ENCODE assay signal across 26 cellular contexts in genomic region chr14:34778744-34779143, GRCh38.
"Had no signal": no experiment of that assay in that cellular context is flagged by ENCODE, and none has a peak within 500 bp of the region (broad histone marks: within the 10 kb centered on the region; RNA-seq: fewer than 3 reads in every experiment).

No MANE protein-coding gene starts in this region.

- H3K4me3 ChIP-seq: colonic mucosa, esophagus squamous epithelium, gastrocnemius medialis, heart right ventricle, left lung, lower lobe of right lung, mucosa of descending colon had no signal

- H3K4me3 Mint-ChIP-seq: dendritic cell treated with granulocyte-macrophage colony-stimulating factor and Interleukin-4, amounts not matched to agents 40 ng/mL and 50 ng/mL, for 4 days; effector memory CD8-positive, alpha-beta T cell; endodermal cell; mesothelial cell of epicardium had no signal

- H3K4me1 Mint-ChIP-seq: endodermal cell had no signal

- H3K9me3 ChIP-seq: colonic mucosa, esophagus squamous epithelium, gastrocnemius medialis, heart right ventricle, left lung, lower lobe of right lung, mucosa of descending colon had no signal

- DNase-seq: colonic mucosa; cortex of kidney; effector CD8-positive, alpha-beta T cell; effector memory CD8-positive, alpha-beta T cell; endodermal cell; erythroblast; esophagus squamous epithelium; foreskin fibroblast; foreskin melanocyte; gastrocnemius medialis; glutamatergic neuron; head of caudate nucleus; heart right ventricle; hippocampal formation; left cardiac atrium; left lung; left ventricle myocardium superior; lower lobe of right lung; mesenchymal stem cell; mucosa of descending colon had no signal

- FAIRE-seq: endometrium, keratinocyte had no signal

- H3K9me3 Mint-ChIP-seq: dendritic cell treated with granulocyte-macrophage colony-stimulating factor and Interleukin-4, amounts not matched to agents 40 ng/mL and 50 ng/mL, for 4 days; effector memory CD8-positive, alpha-beta T cell; endodermal cell; mesothelial cell of epicardium had no signal

- H3K27ac Mint-ChIP-seq: dendritic cell treated with granulocyte-macrophage colony-stimulating factor and Interleukin-4, amounts not matched to agents 40 ng/mL and 50 ng/mL, for 4 days; endodermal cell; mesothelial cell of epicardium had no signal

- H3K27me3 ChIP-seq: colonic mucosa, esophagus squamous epithelium, gastrocnemius medialis, heart right ventricle, left lung had no signal

- H3K4me1 ChIP-seq: colonic mucosa, gastrocnemius medialis, lower lobe of right lung had no signal

- H3K27me3 Mint-ChIP-seq: dendritic cell treated with granulocyte-macrophage colony-stimulating factor and Interleukin-4, amounts not matched to agents 40 ng/mL and 50 ng/mL, for 4 days; effector memory CD8-positive, alpha-beta T cell had no signal

- H3K27ac ChIP-seq: colonic mucosa, epithelial cell of prostate, esophagus squamous epithelium, gastrocnemius medialis, heart right ventricle, left lung, lower lobe of right lung had no signal

- ATAC-seq: effector memory CD8-positive, alpha-beta T cell; esophagus mucosa; gastrocnemius medialis; heart right ventricle; left cardiac atrium; left lung; left ventricle myocardium superior; lower lobe of right lung; mucosa of descending colon had no signal
